In the genomic region with DNA sequence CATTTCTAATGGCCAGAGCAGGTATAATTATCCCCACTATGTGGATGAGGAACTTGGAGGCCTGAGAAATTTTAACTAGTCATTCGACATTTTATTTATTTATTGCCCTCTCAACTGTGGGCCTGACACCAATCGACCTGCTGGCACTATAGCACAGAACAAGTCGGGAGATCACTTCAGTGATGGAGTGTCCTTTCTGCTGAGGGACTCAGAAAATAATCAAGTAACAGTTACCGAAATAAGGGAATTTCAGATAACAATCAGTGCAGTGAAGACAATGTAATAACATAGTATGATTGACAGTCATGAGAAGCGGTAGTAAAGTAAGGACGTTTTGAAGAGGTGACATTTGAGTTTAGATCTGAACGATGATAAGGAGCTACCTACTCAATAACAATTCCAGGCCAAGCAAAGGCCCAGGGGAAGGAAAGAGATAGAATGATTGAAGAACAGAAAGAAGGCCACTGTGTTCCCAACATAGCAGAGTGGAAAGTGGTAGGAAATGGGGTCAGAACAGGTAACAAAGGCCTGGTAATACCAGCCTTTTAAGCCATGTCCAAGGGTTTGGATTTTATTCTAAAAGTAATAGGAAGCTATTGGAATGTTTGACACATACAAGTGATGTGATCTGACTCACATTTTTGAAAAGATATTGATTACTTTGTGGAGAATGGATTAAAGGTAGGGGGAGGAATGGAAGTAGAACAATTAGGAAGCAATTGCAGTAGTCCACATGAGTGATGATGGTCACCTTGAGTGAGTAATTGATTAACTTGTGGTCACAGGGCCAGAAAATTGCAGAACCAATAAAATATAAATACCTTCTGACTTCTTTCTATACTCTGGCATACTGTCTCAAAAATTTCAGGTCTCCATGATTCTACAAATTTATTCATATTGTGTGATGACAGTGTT, we compare ENCODE assay signal across 10 cellular contexts. TPM values are rescaled to one million over a fixed set of nuclear protein-coding genes. Genes with fewer than 3 reads are reported as not detected.
A peak's percentile ranks its signal among the peaks of the same experiment; 100 is the strongest.
DNase-seq lines count a peak whose midpoint lies in the region; ATAC-seq, FAIRE-seq and TF ChIP-seq lines count a peak whose summit lies in the region.
"Had no signal": no experiment of that assay in that cellular context is flagged by ENCODE, and none has a peak within 500 bp of the region (broad histone marks: within the 10 kb centered on the region; RNA-seq: fewer than 3 reads in every experiment).

No MANE protein-coding gene starts in this region.

- dilution Hi-C loops in mammary epithelial cell (cut with HindIII; ENCODE audit: low sequenced_read_pairs), result no loop called here

- H3K9me3 ChIP-seq in A549 (no peaks in the 10 kb centered on the region), mammary epithelial cell (replicated peaks; ENCODE audit: insufficient read depth, low read length) (no peaks in the 10 kb centered on the region), mucosa of stomach (ENCODE audit: control insufficient read depth, low read length) (no peaks in the 10 kb centered on the region)

- POLR2A ChIA-PET in A549 (lab: Yijun Ruan, JAX), result no interaction called here
- POLR2A ChIA-PET in HEK293T (lab: Yijun Ruan, JAX), result interaction anchor here (0.7 kb wide), 1 partner anchor 8 kb away, joined by 3 read pairs; no protein-coding TSS in a partner anchor

- H3K4me2 ChIP-seq in A549, result peak overlapping the region; percentile 93
- peak overlapping the region; percentile 88 for H3K4me2 ChIP-seq in mammary epithelial cell (ENCODE audit: insufficient read depth, low read depth, low read length)

- TF ChIP-seq POLR2A in A549 (IDR thresholded peaks at IDR 0.05; ENCODE audit: low read length), result no peak

- WGBS in A549 (ENCODE audit: missing lambda C conversion rate), result 43% methylated on average over 7 of the region's 7 CpGs
- 54% methylated on average over 7 of the region's 7 CpGs for WGBS in mammary epithelial cell (ENCODE audit: low coverage, missing lambda C conversion rate)

- no peaks in the 10 kb centered on the region for H3K27me3 ChIP-seq in mammary epithelial cell (ENCODE audit: insufficient read depth, low read length)
- H3K27me3 ChIP-seq in mucosa of stomach (ENCODE audit: control insufficient read depth, insufficient read depth, low read length), result no peaks in the 10 kb centered on the region

- H2AFZ ChIP-seq in mammary epithelial cell (ENCODE audit: low read depth, low read length), result peak overlapping the region; percentile 100

- H3K4me1 ChIP-seq in A549 (peaks cover 32% of the 10 kb centered on the region), mammary epithelial cell (ENCODE audit: insufficient read depth, low read length) (peaks cover 23% of the 10 kb centered on the region), mucosa of stomach (ENCODE audit: control insufficient read depth, insufficient read depth, low read length) (peaks cover 12% of the 10 kb centered on the region)

- no peaks in the 10 kb centered on the region for H4K20me1 ChIP-seq in mammary epithelial cell (ENCODE audit: insufficient read depth, low read length)

- no peak for TF ChIP-seq EP300 in A549 (IDR thresholded peaks at IDR 0.05)

- H3K27ac ChIP-seq in A549, result peak overlapping the region; percentile 88 to 94; a peak in 5 of 6 replicates
- peak overlapping the region; percentile 79 for H3K27ac ChIP-seq in mammary epithelial cell (ENCODE audit: insufficient read depth, low read depth, low read length)

- no peak for ATAC-seq in A549

- DNase-seq in A549 (ENCODE audit: low read depth in 1 of 2, low spot score in 1 of 2), result no peak
- no peak for DNase-seq in HEK293T (ENCODE audit: extremely low spot score)
- no peak for DNase-seq in mammary epithelial cell
- no peak for DNase-seq in cerebellum (ENCODE audit: low spot score)
- DNase-seq in NCI-H2081 treated with DMSO at 0.1 percent for 48 hours (lab: John Stamatoyannopoulos, UW), result no peak
- no peak for DNase-seq in GM03348 (ENCODE audit: low spot score)
- no peak for DNase-seq in NOMO-1 treated with DMSO at 0.1 percent for 48 hours (lab: John Stamatoyannopoulos, UW; ENCODE audit: unreplicated experiment)

- TF ChIP-seq CTCF in A549 (IDR thresholded peaks at IDR 0.05), result no peak
- TF ChIP-seq CTCF in mammary epithelial cell (conservative IDR thresholded peaks at IDR 0.05 in 1 of 2, IDR thresholded peaks at IDR 0.05 in 1 of 2; ENCODE audit: extremely low read depth in 1 of 2, insufficient read depth in 1 of 2, low read depth in 1 of 2, low read length in 2 of 2), result no peak

- no TSS peak for BruUV-seq in mammary epithelial cell (replicated peaks; lab: Mats Ljungman, UMichigan)

- H3K4me3 ChIP-seq in A549 (peak overlapping the region; percentile 76), mammary epithelial cell (replicated peaks in 1 of 3; ENCODE audit: insufficient read depth in 1 of 3, low read depth in 2 of 3, low read length in 3 of 3) (peak overlapping the region; percentile 77 to 96 (median 79)), mucosa of stomach (ENCODE audit: low read length) (no peak overlapping the region)

- peaks cover 2% of the 10 kb centered on the region for H3K36me3 ChIP-seq in mammary epithelial cell (ENCODE audit: insufficient read depth, low read length)
- H3K36me3 ChIP-seq in mucosa of stomach (ENCODE audit: control insufficient read depth, insufficient read depth, low read length), result no peaks in the 10 kb centered on the region

- intact Hi-C loops in mammary epithelial cell (cut with micrococcal nuclease), result no loop called here

- peaks cover 74% of the 10 kb centered on the region for H3K79me2 ChIP-seq in mammary epithelial cell (ENCODE audit: insufficient read depth, low read length)

- FAIRE-seq in A549 (lab: Jason Lieb, UNC), result no peak
- FAIRE-seq: colon, G401.6 had no signal

- TF ChIP-seq RAD21 in A549 (conservative IDR thresholded peaks at IDR 0.05 in 1 of 2, IDR thresholded peaks at IDR 0.05 in 1 of 2), result no peak

- H3K9ac ChIP-seq in mammary epithelial cell (ENCODE audit: insufficient read depth, low read length) (peak overlapping the region; percentile 92), mucosa of stomach (ENCODE audit: low read length) (peak overlapping the region; percentile 82)

- in situ Hi-C loops in mammary epithelial cell (cut with MboI; ENCODE audit: low sequenced_read_pairs in 2 of 2), result no loop called here

- CTCF ChIA-PET in A549 (lab: Yijun Ruan, JAX), result interaction anchor here (0.6 to 1.4 kb wide), 5 partner anchors 10 to 387 kb away, joined by 3 to 4 read pairs (median 3); no protein-coding TSS in a partner anchor
- CTCF ChIA-PET in HEK293T (lab: Yijun Ruan, JAX), result interaction anchor here (0.5 kb wide), 1 partner anchor 466 kb away, joined by 4 read pairs; no protein-coding TSS in a partner anchor
- CTCF ChIA-PET in mammary epithelial cell (lab: Charles Lee; ENCODE audit: low non-redundant PET), result no interaction called here

TF ChIP-seq in A549, 52 proteins besides CTCF, POLR2A, EP300 and RAD21:
- TF ChIP-seq ZFP36 (IDR thresholded peaks at IDR 0.05; ENCODE audit: borderline replicate concordance, partially characterized antibody) (no peak), CEBPB (IDR thresholded peaks at IDR 0.05) (no peak), CBX8 (IDR thresholded peaks at IDR 0.05) (no peak), RNF2 (IDR thresholded peaks at IDR 0.05; ENCODE audit: borderline replicate concordance, low read depth) (no peak)
- TF ChIP-seq, protein P1, sequence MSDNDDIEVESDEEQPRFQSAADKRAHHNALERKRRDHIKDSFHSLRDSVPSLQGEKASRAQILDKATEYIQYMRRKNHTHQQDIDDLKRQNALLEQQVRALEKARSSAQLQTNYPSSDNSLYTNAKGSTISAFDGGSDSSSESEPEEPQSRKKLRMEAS (IDR thresholded peaks at IDR 0.05), result no peak
- TF ChIP-seq, protein P2, sequence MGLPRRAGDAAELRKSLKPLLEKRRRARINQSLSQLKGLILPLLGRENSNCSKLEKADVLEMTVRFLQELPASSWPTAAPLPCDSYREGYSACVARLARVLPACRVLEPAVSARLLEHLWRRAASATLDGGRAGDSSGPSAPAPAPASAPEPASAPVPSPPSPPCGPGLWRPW (IDR thresholded peaks at IDR 0.05), result no peak

TF ChIP-seq in HEK293T, 16 proteins besides CTCF, POLR2A, EP300 and RAD21:
- TF ChIP-seq, protein P3, sequence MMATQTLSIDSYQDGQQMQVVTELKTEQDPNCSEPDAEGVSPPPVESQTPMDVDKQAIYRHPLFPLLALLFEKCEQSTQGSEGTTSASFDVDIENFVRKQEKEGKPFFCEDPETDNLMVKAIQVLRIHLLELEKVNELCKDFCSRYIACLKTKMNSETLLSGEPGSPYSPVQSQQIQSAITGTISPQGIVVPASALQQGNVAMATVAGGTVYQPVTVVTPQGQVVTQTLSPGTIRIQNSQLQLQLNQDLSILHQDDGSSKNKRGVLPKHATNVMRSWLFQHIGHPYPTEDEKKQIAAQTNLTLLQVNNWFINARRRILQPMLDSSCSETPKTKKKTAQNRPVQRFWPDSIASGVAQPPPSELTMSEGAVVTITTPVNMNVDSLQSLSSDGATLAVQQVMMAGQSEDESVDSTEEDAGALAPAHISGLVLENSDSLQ (IDR thresholded peaks at IDR 0.05), result peak; percentile 89
- TF ChIP-seq FOXM1 (IDR thresholded peaks at IDR 0.05; ENCODE audit: borderline replicate concordance), result no peak

RNA-seq across cellular contexts. Expression of a gene that starts 1.4 kb away (rescaled TPM):
- polyA plus RNA-seq in A549 (2011; rRNA removed), result 13.1 and 16.0 TPM in 2 replicates
- polyA plus RNA-seq in A549 (2012; cell fraction: cytosol; rRNA removed), result 2.0 and 2.3 TPM in 2 replicates
- 1.9 and 2.3 TPM in 2 replicates for polyA plus RNA-seq in A549 (2012; cell fraction: nucleus; rRNA removed)
- 8.1 to 9.0 TPM (median 8.7 TPM) in 3 replicates for polyA plus RNA-seq in A549 (2017; fragmentation: RNase III; extraction: RNeasy Plus Mini Kit Qiagen cat#74134 plus additional on column Dnase treatment)
- 14.3 and 19.6 TPM in 2 replicates for polyA minus RNA-seq in A549 (2011; rRNA and poly(A)+ RNA removed)
- 10 to 100 TPM in 1 of 2 donors, 1 to 10 TPM in 1; 8.0 to 11.7 TPM for total RNA-seq in mammary epithelial cell
- 3.9 TPM for polyA plus RNA-seq in mammary epithelial cell
- 10.6 TPM for polyA minus RNA-seq in mammary epithelial cell
- total RNA-seq in cerebellum, result 17.7 TPM

RNA-seq across cellular contexts. Expression of a gene that starts 1.5 kb away (rescaled TPM):
- 77.4 and 95.4 TPM in 2 replicates for polyA plus RNA-seq in A549 (2011; rRNA removed)
- polyA plus RNA-seq in A549 (2012; cell fraction: cytosol; rRNA removed), result 128 and 135 TPM in 2 replicates
- polyA plus RNA-seq in A549 (2012; cell fraction: nucleus; rRNA removed), result 61.3 and 75.9 TPM in 2 replicates
- polyA plus RNA-seq in A549 (2017; fragmentation: RNase III; extraction: RNeasy Plus Mini Kit Qiagen cat#74134 plus additional on column Dnase treatment), result 112 to 121 TPM (median 114 TPM) in 3 replicates
- 64.5 and 70.8 TPM in 2 replicates for polyA minus RNA-seq in A549 (2011; rRNA and poly(A)+ RNA removed)
- 10 to 100 TPM; 43.4 to 53.8 TPM for total RNA-seq in mammary epithelial cell
- polyA plus RNA-seq in mammary epithelial cell, result 44.5 TPM
- 15.6 TPM for polyA minus RNA-seq in mammary epithelial cell
- 75.5 TPM for total RNA-seq in cerebellum
